In the genomic region with DNA sequence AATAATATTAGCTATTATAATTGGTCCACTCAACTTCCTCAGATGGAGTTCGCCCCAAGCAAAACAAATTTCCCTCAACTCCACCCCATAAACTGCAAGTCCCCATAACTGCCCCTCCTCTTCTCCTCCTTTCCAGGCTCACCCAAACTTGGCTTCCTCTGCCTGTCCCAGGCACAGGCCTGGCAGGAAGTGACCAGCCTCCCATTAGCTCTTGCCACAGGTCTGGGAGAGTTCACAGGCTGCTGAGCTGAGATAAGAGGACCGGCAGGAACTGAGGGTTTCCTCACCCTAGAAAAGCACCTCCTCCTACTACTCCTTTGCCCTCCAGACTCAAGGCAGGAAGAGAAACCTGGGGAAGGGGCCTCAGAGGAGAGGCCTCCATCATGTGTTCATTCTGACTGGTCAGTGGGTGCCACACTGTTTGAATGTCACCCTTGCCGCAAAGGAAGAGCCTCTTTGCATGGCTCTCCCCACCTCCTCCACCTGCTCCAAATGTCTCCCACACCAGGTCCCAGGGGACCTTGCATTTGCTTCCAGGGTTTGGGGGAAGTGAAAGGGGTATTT, we compare ENCODE assay signal across 1 cellular context.
TF ChIP-seq lines count a peak whose summit lies in the region.

No MANE protein-coding gene starts in this region.

TF ChIP-seq in K562, 482 proteins besides CTCF, POLR2A, EP300 and RAD21 (continued from another document):
- TF ChIP-seq, protein P1, sequence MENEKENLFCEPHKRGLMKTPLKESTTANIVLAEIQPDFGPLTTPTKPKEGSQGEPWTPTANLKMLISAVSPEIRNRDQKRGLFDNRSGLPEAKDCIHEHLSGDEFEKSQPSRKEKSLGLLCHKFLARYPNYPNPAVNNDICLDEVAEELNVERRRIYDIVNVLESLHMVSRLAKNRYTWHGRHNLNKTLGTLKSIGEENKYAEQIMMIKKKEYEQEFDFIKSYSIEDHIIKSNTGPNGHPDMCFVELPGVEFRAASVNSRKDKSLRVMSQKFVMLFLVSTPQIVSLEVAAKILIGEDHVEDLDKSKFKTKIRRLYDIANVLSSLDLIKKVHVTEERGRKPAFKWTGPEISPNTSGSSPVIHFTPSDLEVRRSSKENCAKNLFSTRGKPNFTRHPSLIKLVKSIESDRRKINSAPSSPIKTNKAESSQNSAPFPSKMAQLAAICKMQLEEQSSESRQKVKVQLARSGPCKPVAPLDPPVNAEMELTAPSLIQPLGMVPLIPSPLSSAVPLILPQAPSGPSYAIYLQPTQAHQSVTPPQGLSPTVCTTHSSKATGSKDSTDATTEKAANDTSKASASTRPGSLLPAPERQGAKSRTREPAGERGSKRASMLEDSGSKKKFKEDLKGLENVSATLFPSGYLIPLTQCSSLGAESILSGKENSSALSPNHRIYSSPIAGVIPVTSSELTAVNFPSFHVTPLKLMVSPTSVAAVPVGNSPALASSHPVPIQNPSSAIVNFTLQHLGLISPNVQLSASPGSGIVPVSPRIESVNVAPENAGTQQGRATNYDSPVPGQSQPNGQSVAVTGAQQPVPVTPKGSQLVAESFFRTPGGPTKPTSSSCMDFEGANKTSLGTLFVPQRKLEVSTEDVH (IDR thresholded peaks at IDR 0.05; ENCODE audit: low read depth, partially characterized antibody): peak; percentile 65
- TF ChIP-seq, protein P2, sequence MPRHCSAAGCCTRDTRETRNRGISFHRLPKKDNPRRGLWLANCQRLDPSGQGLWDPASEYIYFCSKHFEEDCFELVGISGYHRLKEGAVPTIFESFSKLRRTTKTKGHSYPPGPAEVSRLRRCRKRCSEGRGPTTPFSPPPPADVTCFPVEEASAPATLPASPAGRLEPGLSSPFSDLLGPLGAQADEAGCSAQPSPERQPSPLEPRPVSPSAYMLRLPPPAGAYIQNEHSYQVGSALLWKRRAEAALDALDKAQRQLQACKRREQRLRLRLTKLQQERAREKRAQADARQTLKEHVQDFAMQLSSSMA (CRISPR knock-in tag; IDR thresholded peaks at IDR 0.05): no peak
- TF ChIP-seq SMARCE1 (IDR thresholded peaks at IDR 0.05) (peak; percentile 98), JUND (IDR thresholded peaks at IDR 0.05; ENCODE audit: borderline replicate concordance, low read depth, low read length) (peak; percentile 90), JUND (tag; IDR thresholded peaks at IDR 0.05; ENCODE audit: borderline replicate concordance, low read depth, low read length) (peak; percentile 86; the same call in 1 of the 3 replicates), PRMT5 (CRISPR knock-in tag; IDR thresholded peaks at IDR 0.05) (no peak), U2AF1 (optimal IDR thresholded peaks at IDR 0.05; ENCODE audit: low read depth, low read length) (no peak), CBX1 (IDR thresholded peaks at IDR 0.05; ENCODE audit: low read depth) (no peak; the same call in 1 of the 2 replicates), CTBP1 (IDR thresholded peaks at IDR 0.05; ENCODE audit: borderline replicate concordance) (peak; percentile 91), POU5F1 (IDR thresholded peaks at IDR 0.05; ENCODE audit: borderline replicate concordance, low read depth, low read length, partially characterized antibody) (no peak), MEF2D (tag; conservative IDR thresholded peaks at IDR 0.05; ENCODE audit: low read depth) (no peak), ZNF561 (CRISPR knock-in tag; conservative IDR thresholded peaks at IDR 0.05) (no peak)
- TF ChIP-seq, protein P3, sequence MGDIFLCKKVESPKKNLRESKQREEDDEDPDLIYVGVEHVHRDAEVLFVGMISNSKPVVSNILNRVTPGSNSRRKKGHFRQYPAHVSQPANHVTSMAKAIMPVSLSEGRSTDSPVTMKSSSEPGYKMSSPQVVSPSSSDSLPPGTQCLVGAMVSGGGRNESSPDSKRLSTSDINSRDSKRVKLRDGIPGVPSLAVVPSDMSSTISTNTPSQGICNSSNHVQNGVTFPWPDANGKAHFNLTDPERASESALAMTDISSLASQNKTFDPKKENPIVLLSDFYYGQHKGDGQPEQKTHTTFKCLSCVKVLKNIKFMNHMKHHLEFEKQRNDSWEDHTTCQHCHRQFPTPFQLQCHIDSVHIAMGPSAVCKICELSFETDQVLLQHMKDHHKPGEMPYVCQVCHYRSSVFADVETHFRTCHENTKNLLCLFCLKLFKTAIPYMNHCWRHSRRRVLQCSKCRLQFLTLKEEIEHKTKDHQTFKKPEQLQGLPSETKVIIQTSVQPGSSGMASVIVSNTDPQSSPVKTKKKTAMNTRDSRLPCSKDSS (IDR thresholded peaks at IDR 0.05; ENCODE audit: low read depth, partially characterized antibody): no peak
